ENCODE assay signal across 11 cellular contexts in genomic region chr1:109659997-109660755, GRCh38.
A peak's percentile ranks its signal among the peaks of the same experiment; 100 is the strongest.
DNase-seq lines count a peak whose midpoint lies in the region; ATAC-seq and TF ChIP-seq lines count a peak whose summit lies in the region.
"Had no signal": no experiment of that assay in that cellular context is flagged by ENCODE, and none has a peak within 500 bp of the region (broad histone marks: within the 10 kb centered on the region; RNA-seq: fewer than 3 reads in every experiment).

No MANE protein-coding gene starts in this region.

- in situ Hi-C loops in brain microvascular endothelial cell (cut with HindIII; ENCODE audit: low pct_ligation_motif_present, low sequenced_read_pairs): loop anchor here (10.0 kb wide), 1 partner anchor 105 kb away; the partner anchor contains the start of gene EPS8L3

- TF ChIP-seq CTCF in brain microvascular endothelial cell (IDR thresholded peaks at IDR 0.05; ENCODE audit: low read depth, low read length, missing control alignments): no peak

- H3K4me3 ChIP-seq in BLaER1 treated with 17β-estradiol and CSF1 and Interleukin-3, amounts not matched to agents 10 nM and 100 nM: peak overlapping the region in 2 of 10 experiments; percentile 0 to 39; a peak in 3 of 20 replicates
- H3K4me3 ChIP-seq in brain microvascular endothelial cell (ENCODE audit: low read depth, low read length): no peak overlapping the region

- no peak for ATAC-seq in HG02588 (IDR thresholded peaks at IDR 0.05; ENCODE audit: unreplicated experiment)
- ATAC-seq: HCT116 had no signal

- DNase-seq in MV-4-11 (lab: John Stamatoyannopoulos, UW): peak; percentile 65
- DNase-seq in SKM-1 treated with dmso at 0.1 percent for 144 hours (lab: John Stamatoyannopoulos, UW; ENCODE audit: unreplicated experiment): peak; percentile 63
- peak; percentile 65 for DNase-seq in kidney tubule cell (ENCODE audit: low spot score)
- DNase-seq in NCI-H146 (lab: John Stamatoyannopoulos, UW): no peak
- no peak for DNase-seq in brain microvascular endothelial cell
- DNase-seq in T-helper 2 cell: no peak
- DNase-seq: activated naive CD8-positive, alpha-beta T cell treated with anti-CD3 and anti-CD28 coated beads for 36 hours; stimulated activated CD4-positive, alpha-beta T cell treated with anti-CD3 and anti-CD28 coated beads, Interleukin-4, amount 100 ng/mL, for 24 hours had no signal

- H3K27ac ChIP-seq in BLaER1 treated with 17β-estradiol and CSF1 and Interleukin-3, amounts not matched to agents 10 nM and 100 nM: peak overlapping the region in 7 of 11 experiments; percentile 29 to 63 (median 53); a peak in 11 of 22 replicates
- no peak overlapping the region for H3K27ac ChIP-seq in brain microvascular endothelial cell

- H3K4me1 ChIP-seq in BLaER1 treated with 17β-estradiol and CSF1 and Interleukin-3, amounts not matched to agents 10 nM and 100 nM: peaks cover 41 to 72% (median 66%) of the 10 kb centered on the region in 10 experiments

- peaks cover 0 to 16% (median 0%) of the 10 kb centered on the region in 11 experiments; a peak in 3 of 22 replicates for H3K36me3 ChIP-seq in BLaER1 treated with 17β-estradiol and CSF1 and Interleukin-3, amounts not matched to agents 10 nM and 100 nM
- no peaks in the 10 kb centered on the region for H3K36me3 ChIP-seq in brain microvascular endothelial cell (replicated peaks)

- peak overlapping the region in 5 of 11 experiments; percentile 22 to 50 (median 40); a peak in 6 of 22 replicates for H3K9ac ChIP-seq in BLaER1 treated with 17β-estradiol and CSF1 and Interleukin-3, amounts not matched to agents 10 nM and 100 nM

- peak overlapping the region; percentile 60 to 97 (median 83) for H3K4me2 ChIP-seq in BLaER1 treated with 17β-estradiol and CSF1 and Interleukin-3, amounts not matched to agents 10 nM and 100 nM

- no peaks in the 10 kb centered on the region for H3K27me3 ChIP-seq in BLaER1 treated with 17β-estradiol and CSF1 and Interleukin-3, amounts not matched to agents 10 nM and 100 nM
- H3K27me3 ChIP-seq in brain microvascular endothelial cell (replicated peaks): no peaks in the 10 kb centered on the region

- H4K20me1 ChIP-seq in BLaER1 treated with 17β-estradiol and CSF1 and Interleukin-3, amounts not matched to agents 10 nM and 100 nM: peaks cover 0 to 5% (median 0%) of the 10 kb centered on the region in 11 experiments; a peak in 1 of 22 replicates

- no peaks in the 10 kb centered on the region for H3K9me3 ChIP-seq in BLaER1 treated with 17β-estradiol and CSF1 and Interleukin-3, amounts not matched to agents 10 nM and 100 nM (replicated peaks in 1 of 11)

Comparison
In these comparisons a context has a peak if more than half of its experiments do, and no peak if none do; other contexts are left out.
1. DNase-seq: peak in MV-4-11 (single experiment), SKM-1 treated with dmso at 0.1 percent for 144 hours (single experiment) and kidney tubule cell (single experiment); none in NCI-H146 (single experiment), brain microvascular endothelial cell (single experiment) and T-helper 2 cell (0 of 5).